Comparison of ENCODE assay signal across 10 cellular contexts in the genomic region with DNA sequence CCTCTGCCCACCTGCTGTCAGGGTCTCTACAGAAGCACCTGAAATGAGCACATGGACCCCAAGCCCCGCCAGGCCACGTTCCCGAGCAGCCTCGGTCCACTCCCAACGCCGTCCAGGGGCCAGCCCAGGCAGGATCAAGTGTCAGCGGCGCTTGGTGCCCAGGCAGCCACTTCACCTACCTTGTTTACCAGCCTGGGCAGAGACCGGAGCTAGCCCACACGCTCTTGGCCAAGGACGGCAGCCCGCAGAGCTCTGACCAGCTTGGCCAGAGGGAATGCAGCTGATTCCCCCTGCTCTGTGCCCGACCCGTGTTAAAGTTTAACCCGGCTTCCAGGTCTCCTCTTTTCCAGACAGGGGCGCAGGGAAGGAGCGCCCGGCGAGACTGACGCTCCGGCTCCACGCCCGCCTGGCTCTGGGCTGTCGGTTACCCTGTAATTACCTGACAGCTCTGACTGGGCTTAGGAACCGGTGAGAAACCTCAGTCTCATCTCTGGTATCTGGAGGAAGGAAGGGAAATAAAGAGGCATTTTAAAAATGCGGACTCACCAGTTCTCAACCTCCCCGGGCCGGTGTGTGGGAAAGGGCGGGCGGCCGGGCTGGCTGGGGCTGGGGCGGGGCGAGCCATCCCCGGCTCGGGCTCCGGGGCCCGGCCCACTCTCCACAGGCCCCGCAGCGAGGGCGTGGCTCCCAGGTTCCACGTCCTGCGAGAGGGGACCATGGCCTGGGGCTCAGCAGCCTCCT. TPM values are rescaled to one million over a fixed set of nuclear protein-coding genes. Genes with fewer than 3 reads are reported as not detected.
A peak's percentile ranks its signal among the peaks of the same experiment; 100 is the strongest.
DNase-seq lines count a peak whose midpoint lies in the region; TF ChIP-seq lines count a peak whose summit lies in the region.
"Had no signal": no experiment of that assay in that cellular context is flagged by ENCODE, and none has a peak within 500 bp of the region (broad histone marks: within the 10 kb centered on the region; RNA-seq: fewer than 3 reads in every experiment).

No MANE protein-coding gene starts in this region.

- H3K18ac ChIP-seq in trophoblast cell (ENCODE audit: low read length), result peak overlapping the region; percentile 77

- H3K9ac ChIP-seq in trophoblast cell (ENCODE audit: low read length), result peak overlapping the region; percentile 6

- peak overlapping the region; percentile 93 for H3K14ac ChIP-seq in trophoblast cell (ENCODE audit: low read length)

- 35% methylated on average over 27 of the region's 42 CpGs for WGBS in hepatocyte (ENCODE audit: low lambda C conversion rate, missing lambda C conversion rate)
- no CpG with 5 or more reads among the region's 42 CpGs for WGBS in trophoblast cell (ENCODE audit: extremely low coverage, insufficient coverage, insufficient read length)

- H4K8ac ChIP-seq in trophoblast cell (ENCODE audit: low read depth, low read length), result peak overlapping the region; percentile 75

- H4K91ac ChIP-seq in trophoblast cell (ENCODE audit: low read depth, low read length), result peak overlapping the region; percentile 95

- DNase-seq in H7, result peak; percentile 92
- DNase-seq in SW480 (ENCODE audit: low spot score), result peak; percentile 61
- DNase-seq in hepatocyte (ENCODE audit: low spot score), result peak; percentile 88
- DNase-seq in trophoblast cell, result peak; percentile 88 to 94
- DNase-seq in NCI-H187 (lab: John Stamatoyannopoulos, UW), result no peak
- no peak for DNase-seq in GOT3 (lab: John Stamatoyannopoulos, UW)
- DNase-seq in medulla oblongata (ENCODE audit: extremely low spot score), result no peak
- no peak for DNase-seq in hepatic stellate cell (ENCODE audit: low spot score)
- DNase-seq: activated T-cell treated with anti-CD3 and anti-CD28 coated beads for 4 hours, DND-41 had no signal

- peak overlapping the region; percentile 99 for H2BK12ac ChIP-seq in trophoblast cell (ENCODE audit: low read length)

- H3K23ac ChIP-seq in trophoblast cell (ENCODE audit: low read length), result no peak overlapping the region

- H3K9me2 ChIP-seq in hepatocyte (replicated peaks; ENCODE audit: insufficient read depth), result no peaks in the 10 kb centered on the region

- peaks cover 43% of the 10 kb centered on the region for H3K79me1 ChIP-seq in trophoblast cell (ENCODE audit: low read length)

- peak overlapping the region; percentile 94 for H2BK5ac ChIP-seq in trophoblast cell (ENCODE audit: low read depth, low read length, poor library complexity)

- H3K4me3 ChIP-seq in H7 (ENCODE audit: insufficient read depth, low read depth, low read length) (no peak overlapping the region), hepatocyte (no peak overlapping the region), trophoblast cell (ENCODE audit: low read depth, low read length) (peak overlapping the region; percentile 29)

- H3K36me3 ChIP-seq in H7 (replicated peaks; ENCODE audit: control insufficient read depth, insufficient read depth, low read length) (no peaks in the 10 kb centered on the region), hepatocyte (replicated peaks; ENCODE audit: insufficient read depth, low read depth) (no peaks in the 10 kb centered on the region), trophoblast cell (ENCODE audit: control insufficient read depth in 1 of 2, insufficient read depth in 2 of 2, low read length in 2 of 2) (peaks cover 10 to 14% of the 10 kb centered on the region in 2 experiments)

- H3K4me1 ChIP-seq in hepatocyte (ENCODE audit: insufficient read depth) (peaks cover 54% of the 10 kb centered on the region), trophoblast cell (ENCODE audit: control insufficient read depth in 1 of 2, insufficient read depth in 2 of 2, low read length in 2 of 2) (peaks cover 46 to 52% of the 10 kb centered on the region in 2 experiments)

- H2AFZ ChIP-seq in hepatocyte (no peak overlapping the region), trophoblast cell (ENCODE audit: insufficient read depth, low read length, poor library complexity) (peak overlapping the region; percentile 28)

- H3K4ac ChIP-seq in trophoblast cell (ENCODE audit: low read depth, low read length), result peak overlapping the region; percentile 59

- peaks cover 57% of the 10 kb centered on the region for H3K79me2 ChIP-seq in hepatocyte
- H3K79me2 ChIP-seq in trophoblast cell (ENCODE audit: control insufficient read depth, insufficient read depth, low read length, poor library complexity), result peaks cover 14% of the 10 kb centered on the region

- H3K4me2 ChIP-seq in hepatocyte, result peak overlapping the region; percentile 90
- H3K4me2 ChIP-seq in trophoblast cell (ENCODE audit: low read length), result peak overlapping the region; percentile 57

- H3K27ac ChIP-seq in hepatocyte, result peak overlapping the region; percentile 90
- H3K27ac ChIP-seq in trophoblast cell (ENCODE audit: low read depth, low read length), result peak overlapping the region; percentile 98

- peak overlapping the region; percentile 23 for H4K12ac ChIP-seq in trophoblast cell (ENCODE audit: low read depth, low read length)

- no peak for TF ChIP-seq CTCF in hepatocyte (IDR thresholded peaks at IDR 0.05; ENCODE audit: poor library complexity)

- H3K9me3 ChIP-seq in hepatocyte (ENCODE audit: low read depth) (no peaks in the 10 kb centered on the region), trophoblast cell (ENCODE audit: insufficient read depth, low read depth, low read length) (no peaks in the 10 kb centered on the region)

- H2AK5ac ChIP-seq in trophoblast cell (ENCODE audit: low read length), result peak overlapping the region; percentile 92

- peak overlapping the region; percentile 90 for H2BK120ac ChIP-seq in trophoblast cell (ENCODE audit: insufficient read depth, low read length, poor library complexity)

- H3K27me3 ChIP-seq in H7 (ENCODE audit: control insufficient read depth, insufficient read depth, low read length), result no peaks in the 10 kb centered on the region; the same call in 1 of the 2 replicates
- no peaks in the 10 kb centered on the region for H3K27me3 ChIP-seq in hepatocyte
- no peaks in the 10 kb centered on the region for H3K27me3 ChIP-seq in trophoblast cell (ENCODE audit: insufficient read depth, low read length)

- H4K20me1 ChIP-seq in hepatocyte (ENCODE audit: insufficient read depth, poor library complexity, severe bottlenecking), result no peaks in the 10 kb centered on the region

RNA-seq across cellular contexts. Expression of a gene that starts 4.6 kb away (rescaled TPM):
- 15.9 and 20.4 TPM in 2 replicates for total RNA-seq in H7 (2014; rRNA removed; shearing (Covaris generic))
- 41.4 and 49.7 TPM in 2 replicates for total RNA-seq in hepatocyte
- 55.3 and 66.5 TPM in 2 replicates for polyA plus RNA-seq in hepatocyte
- 14.9 and 15.9 TPM in 2 replicates for polyA plus RNA-seq in trophoblast cell (2013)

Comparison
In these comparisons a context has a peak if more than half of its experiments do, and no peak if none do; other contexts are left out.
1. DNase-seq: peak in H7 (single experiment), SW480 (single experiment), hepatocyte (single experiment) and trophoblast cell (2 of 2); none in NCI-H187 (0 of 2), GOT3 (single experiment), medulla oblongata (single experiment) and hepatic stellate cell (single experiment).